ENCODE assay signal across 8 cellular contexts in the genomic region with DNA sequence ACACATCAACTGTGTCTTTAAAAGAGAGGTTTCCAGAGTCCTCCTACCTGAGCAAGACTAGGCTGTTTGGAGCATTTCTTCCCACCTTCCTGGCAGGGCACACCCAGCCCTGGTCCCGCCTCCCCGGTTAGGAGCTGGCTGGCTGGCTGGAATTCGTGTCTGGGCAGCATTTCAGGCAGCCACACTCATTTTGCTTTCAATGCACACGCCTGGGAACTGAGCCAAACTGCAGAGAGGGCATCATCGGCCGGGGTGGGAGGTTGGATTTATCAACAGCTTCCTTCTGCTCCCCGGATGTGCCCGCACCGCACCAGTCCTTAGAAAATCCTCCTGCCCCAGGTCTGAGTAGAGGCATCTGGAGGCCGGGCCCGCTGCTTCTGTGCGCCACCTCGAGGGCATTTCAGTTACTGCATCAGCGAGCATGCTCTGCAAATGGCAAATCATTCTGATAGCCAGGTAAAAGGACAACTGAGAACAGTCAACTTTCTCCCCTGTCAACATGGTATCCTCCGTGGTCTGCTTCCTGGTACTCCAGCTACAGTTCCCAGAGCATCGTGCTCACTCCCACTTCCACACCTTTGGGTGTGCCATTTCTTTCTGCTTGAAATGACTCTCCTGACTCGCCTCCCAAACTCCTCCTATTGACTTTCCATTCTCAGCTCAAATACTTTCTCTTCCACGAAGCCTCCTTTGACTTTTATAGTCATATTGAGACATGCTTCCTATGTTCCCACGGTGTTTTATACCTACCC. TPM values are rescaled to one million over a fixed set of nuclear protein-coding genes. Genes with fewer than 3 reads are reported as not detected.
DNase-seq lines count a peak whose midpoint lies in the region; ATAC-seq and TF ChIP-seq lines count a peak whose summit lies in the region.

No MANE protein-coding gene starts in this region.

- no peaks in the 10 kb centered on the region for H3K36me3 ChIP-seq in SJSA1
- peaks cover 5% of the 10 kb centered on the region for H3K36me3 ChIP-seq in suprapubic skin

- H3K36me3 Mint-ChIP-seq in activated naive CD4-positive, alpha-beta T cell treated with anti-CD3 and anti-CD28 coated beads, Interleukin-2, amount 10 ng/mL, durations not matched to agents 7 days and 5 days: peaks cover 13% of the 10 kb centered on the region

- CTCF ChIA-PET in activated naive CD4-positive, alpha-beta T cell treated with anti-CD3 and anti-CD28 coated beads, Interleukin-2, amount 10 ng/mL, durations not matched to agents 7 days and 5 days (lab: Charles Lee): interaction anchor here (0.6 to 2.8 kb wide), 26 partner anchors 9 to 268 kb away, joined by 3 to 9 read pairs (median 4); partner anchors contain the start of genes HNRNPR, HTR1D and TCEA3

- H3K27me3 Mint-ChIP-seq in activated naive CD4-positive, alpha-beta T cell treated with anti-CD3 and anti-CD28 coated beads, Interleukin-2, amount 10 ng/mL, durations not matched to agents 7 days and 5 days: no peaks in the 10 kb centered on the region

- peak; percentile 94 for ATAC-seq in omental fat pad (ENCODE audit: low FRiP score)
- ATAC-seq in GM18502 (IDR thresholded peaks at IDR 0.05; ENCODE audit: poor library complexity, unreplicated experiment): no peak

- peaks cover 30% of the 10 kb centered on the region for H3K4me1 ChIP-seq in SJSA1 (replicated peaks)
- H3K4me1 ChIP-seq in suprapubic skin: peaks cover 42% of the 10 kb centered on the region

- TF ChIP-seq CTCF in omental fat pad (IDR thresholded peaks at IDR 0.05) (peak in 2 of 3 donors; percentile 17 to 68), suprapubic skin (IDR thresholded peaks at IDR 0.05) (peak; percentile 87 to 96)

- peak; percentile 84 for DNase-seq in G401 (ENCODE audit: low spot score)
- DNase-seq in NAMALWA (ENCODE audit: low spot score): peak; percentile 85
- DNase-seq in SJSA1 (ENCODE audit: low read depth in 1 of 2, low spot score in 2 of 2): peak; percentile 96 to 99
- DNase-seq in activated naive CD4-positive, alpha-beta T cell treated with anti-CD3 and anti-CD28 coated beads, Interleukin-2, amount 10 ng/mL, durations not matched to agents 7 days and 5 days: peak; percentile 91
- DNase-seq in globus pallidus (ENCODE audit: low spot score): peak; percentile 68
- DNase-seq in omental fat pad (ENCODE audit: low spot score): peak; percentile 91
- DNase-seq in suprapubic skin (ENCODE audit: low spot score in 2 of 2): peak; percentile 93 to 95

- H3K27ac ChIP-seq in SJSA1 (peak overlapping the region; percentile 98), suprapubic skin (peak overlapping the region; percentile 42)

- in situ Hi-C loops in G401 (cut with HindIII; ENCODE audit: low sequenced_read_pairs): no loop called here

- H3K9me3 Mint-ChIP-seq in activated naive CD4-positive, alpha-beta T cell treated with anti-CD3 and anti-CD28 coated beads, Interleukin-2, amount 10 ng/mL, durations not matched to agents 7 days and 5 days: no peaks in the 10 kb centered on the region

- 3% methylated on average over 19 of the region's 19 CpGs for WGBS in suprapubic skin

- no peak overlapping the region for H3K27ac Mint-ChIP-seq in activated naive CD4-positive, alpha-beta T cell treated with anti-CD3 and anti-CD28 coated beads, Interleukin-2, amount 10 ng/mL, durations not matched to agents 7 days and 5 days

- H3K4me3 ChIP-seq in SJSA1 (peak overlapping the region; percentile 8), suprapubic skin (no peak overlapping the region)

- peaks cover 9% of the 10 kb centered on the region for H3K4me1 Mint-ChIP-seq in activated naive CD4-positive, alpha-beta T cell treated with anti-CD3 and anti-CD28 coated beads, Interleukin-2, amount 10 ng/mL, durations not matched to agents 7 days and 5 days

- H3K9me3 ChIP-seq in SJSA1 (replicated peaks) (no peaks in the 10 kb centered on the region), suprapubic skin (no peaks in the 10 kb centered on the region)

- no peak for TF ChIP-seq EP300 in suprapubic skin (IDR thresholded peaks at IDR 0.05)

- H3K27me3 ChIP-seq in SJSA1 (replicated peaks) (no peaks in the 10 kb centered on the region), suprapubic skin (no peaks in the 10 kb centered on the region)

- no peak overlapping the region for H3K4me3 Mint-ChIP-seq in activated naive CD4-positive, alpha-beta T cell treated with anti-CD3 and anti-CD28 coated beads, Interleukin-2, amount 10 ng/mL, durations not matched to agents 7 days and 5 days

- no peak for TF ChIP-seq POLR2A in suprapubic skin (IDR thresholded peaks at IDR 0.05)

RNA-seq across cellular contexts. Expression of gene TCEA3, which starts 20.6 kb away (rescaled TPM):
- 0.95 and 1.0 TPM in 2 replicates for total RNA-seq in G401 (2014; rRNA removed; shearing (Covaris generic))
- 1.3 and 1.7 TPM in 2 replicates for total RNA-seq in SJSA1 (2014; rRNA removed; shearing (Covaris generic))
- total RNA-seq in omental fat pad: 10 to 100 TPM in 1 of 4 donors, 1 to 10 TPM in 3; 5.0 to 13.2 (median 7.5) TPM
- total RNA-seq in suprapubic skin: 10 to 100 TPM; 34.1 to 93.1 (median 43.2) TPM

RNA-seq across cellular contexts. Expression of gene ZNF436, which starts 34.3 kb away (rescaled TPM):
- total RNA-seq in G401 (2014; rRNA removed; shearing (Covaris generic)): 13.7 and 17.6 TPM in 2 replicates
- total RNA-seq in SJSA1 (2014; rRNA removed; shearing (Covaris generic)): 13.7 and 20.2 TPM in 2 replicates
- total RNA-seq in omental fat pad: 10 to 100 TPM; 16.7 to 24.0 (median 18.4) TPM
- total RNA-seq in suprapubic skin: 10 to 100 TPM; 21.1 to 38.2 (median 30.3) TPM

RNA-seq across cellular contexts. Expression of gene HNRNPR, which starts 59.8 kb away (rescaled TPM):
- total RNA-seq in G401 (2014; rRNA removed; shearing (Covaris generic)): 133 and 193 TPM in 2 replicates
- 236 and 266 TPM in 2 replicates for total RNA-seq in SJSA1 (2014; rRNA removed; shearing (Covaris generic))
- total RNA-seq in omental fat pad: 100 to 1,000 TPM in 1 of 4 donors, 10 to 100 TPM in 3; 70.7 to 101 (median 78.8) TPM
- 10 to 100 TPM; 60.9 to 85.3 (median 66.0) TPM for total RNA-seq in suprapubic skin
